26 cellular contexts compared by ENCODE assay signal in genomic region chr20:48154040-48154439, GRCh38.
"Had no signal": no experiment of that assay in that cellular context is flagged by ENCODE, and none has a peak within 500 bp of the region (broad histone marks: within the 10 kb centered on the region; RNA-seq: fewer than 3 reads in every experiment).

No MANE protein-coding gene starts in this region.

- DNase-seq: activated CD4-positive, alpha-beta T cell treated with anti-CD3 and anti-CD28 coated beads for 1 hour; activated CD4-positive, alpha-beta T cell treated with anti-CD3 and anti-CD28 coated beads, Interleukin-2, amount 50 U/mL, for 1 hour; activated CD8-positive, alpha-beta memory T cell treated with anti-CD3 and anti-CD28 coated beads, Interleukin-2, amount 10 ng/mL, durations not matched to agents 7 days and 5 days; activated CD8-positive, alpha-beta T cell treated with anti-CD3 and anti-CD28 coated beads, Interleukin-2, amount 10 ng/mL, durations not matched to agents 7 days and 5 days; activated naive CD4-positive, alpha-beta T cell; activated naive CD8-positive, alpha-beta T cell treated with anti-CD3 and anti-CD28 coated beads for 36 hours; activated T-cell treated with anti-CD3 and anti-CD28 coated beads, Interleukin-2, amount 50 U/mL, for 48 hours; effector CD8-positive, alpha-beta T cell; gastrocnemius medialis; left cardiac atrium; naive thymus-derived CD8-positive, alpha-beta T cell; right cardiac atrium; stimulated activated CD4-positive, alpha-beta T cell treated with anti-CD3 and anti-CD28 coated beads, Interleukin-15, amount 100 ng/mL, for 24 hours; stimulated activated CD4-positive, alpha-beta T cell treated with anti-CD3 and anti-CD28 coated beads, Interleukin-2, amount 100 ng/mL, for 24 hours; stimulated activated naive B cell treated with anti-CD40 and anti-IgM and Interleukin-4, amounts not matched to agents 10 μg/mL and 1 μg/mL and 100 μg/mL, for 72 hours; stomach; T-helper 2 cell had no signal

- H3K27me3 ChIP-seq: adrenal gland, ascending aorta, gastrocnemius medialis, hepatocyte, neutrophil, pancreas had no signal

- H3K4me3 ChIP-seq: adrenal gland, ascending aorta, gastrocnemius medialis, hepatocyte, pancreas, stomach, tibial artery had no signal

- H3K79me2 ChIP-seq: hepatocyte had no signal

- H3K4me1 Mint-ChIP-seq: activated CD8-positive, alpha-beta memory T cell treated with anti-CD3 and anti-CD28 coated beads, Interleukin-2, amount 10 ng/mL, durations not matched to agents 7 days and 5 days; activated naive CD8-positive, alpha-beta T cell treated with anti-CD3 and anti-CD28 coated beads for 36 hours; central memory CD8-positive, alpha-beta T cell; naive thymus-derived CD8-positive, alpha-beta T cell had no signal

- H3K36me3 ChIP-seq: adrenal gland, ascending aorta, gastrocnemius medialis, neutrophil, pancreas, stomach, tibial artery had no signal

- H2AFZ ChIP-seq: hepatocyte had no signal

- H3K9me3 Mint-ChIP-seq: activated naive CD8-positive, alpha-beta T cell treated with anti-CD3 and anti-CD28 coated beads for 36 hours; activated T-helper 2 cell treated with anti-CD3 and anti-CD28 coated beads, Interferon-gamma antibody, Interleukin-2, Interleukin-4, amounts not matched to agents 10 μg/mL and 5 μg/mL and 100 μg/mL, durations not matched to agents 14 hours and 24 hours and 36 hours; central memory CD8-positive, alpha-beta T cell had no signal

- H3K4me1 ChIP-seq: adrenal gland, ascending aorta, gastrocnemius medialis, pancreas had no signal

- H3K27ac ChIP-seq: adrenal gland, ascending aorta, gastrocnemius medialis, hepatocyte, neutrophil, pancreas, stomach, tibial artery had no signal

- H3K9me3 ChIP-seq: adrenal gland, ascending aorta, gastrocnemius medialis, neutrophil, pancreas had no signal

- H3K27ac Mint-ChIP-seq: activated CD8-positive, alpha-beta memory T cell treated with anti-CD3 and anti-CD28 coated beads, Interleukin-2, amount 10 ng/mL, durations not matched to agents 7 days and 5 days; activated CD8-positive, alpha-beta T cell treated with anti-CD3 and anti-CD28 coated beads, Interleukin-2, amount 10 ng/mL, durations not matched to agents 7 days and 5 days; activated naive CD8-positive, alpha-beta T cell treated with anti-CD3 and anti-CD28 coated beads for 36 hours; activated T-helper 2 cell treated with anti-CD3 and anti-CD28 coated beads, Interferon-gamma antibody, Interleukin-2, Interleukin-4, amounts not matched to agents 10 μg/mL and 5 μg/mL and 100 μg/mL, durations not matched to agents 14 hours and 24 hours and 36 hours; dendritic cell treated with granulocyte-macrophage colony-stimulating factor and Interleukin-4, amounts not matched to agents 40 ng/mL and 50 ng/mL, for 4 days; naive thymus-derived CD8-positive, alpha-beta T cell; stimulated activated naive B cell treated with anti-CD40 and anti-IgM and Interleukin-4, amounts not matched to agents 10 μg/mL and 1 μg/mL and 100 μg/mL, for 72 hours had no signal

- H3K4me2 ChIP-seq: hepatocyte had no signal

- H3K36me3 Mint-ChIP-seq: activated CD8-positive, alpha-beta memory T cell treated with anti-CD3 and anti-CD28 coated beads, Interleukin-2, amount 10 ng/mL, durations not matched to agents 7 days and 5 days; activated naive CD8-positive, alpha-beta T cell treated with anti-CD3 and anti-CD28 coated beads for 36 hours had no signal

- H3K4me3 Mint-ChIP-seq: activated CD8-positive, alpha-beta memory T cell treated with anti-CD3 and anti-CD28 coated beads, Interleukin-2, amount 10 ng/mL, durations not matched to agents 7 days and 5 days; activated CD8-positive, alpha-beta T cell treated with anti-CD3 and anti-CD28 coated beads, Interleukin-2, amount 10 ng/mL, durations not matched to agents 7 days and 5 days; activated naive CD8-positive, alpha-beta T cell treated with anti-CD3 and anti-CD28 coated beads for 36 hours; central memory CD8-positive, alpha-beta T cell; dendritic cell treated with granulocyte-macrophage colony-stimulating factor and Interleukin-4, amounts not matched to agents 40 ng/mL and 50 ng/mL, for 4 days; naive thymus-derived CD8-positive, alpha-beta T cell; stimulated activated naive B cell treated with anti-CD40 and anti-IgM and Interleukin-4, amounts not matched to agents 10 μg/mL and 1 μg/mL and 100 μg/mL, for 72 hours had no signal
